22 cellular contexts compared by ENCODE assay signal in the genomic region with DNA sequence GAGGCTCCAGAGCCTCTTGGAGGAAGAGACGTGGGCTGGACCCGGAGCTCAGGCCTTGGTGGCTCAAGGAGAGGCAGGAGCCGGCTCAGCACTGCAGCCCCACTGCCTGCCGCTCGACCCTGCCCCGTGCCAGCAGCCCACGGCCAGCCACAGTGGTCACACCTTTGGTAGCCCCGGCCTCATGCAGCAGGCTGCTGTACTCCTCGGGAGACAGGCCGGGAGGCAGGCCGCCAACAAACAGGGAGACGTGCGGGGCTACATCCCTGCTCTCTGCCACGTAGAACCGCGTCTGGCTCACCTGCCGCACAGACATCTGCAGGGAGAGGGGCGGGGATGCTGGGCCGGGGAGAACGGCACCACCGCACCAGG. TPM values are rescaled to one million over a fixed set of nuclear protein-coding genes. Genes with fewer than 3 reads are reported as not detected.
"Had no signal": no experiment of that assay in that cellular context is flagged by ENCODE, and none has a peak within 500 bp of the region (broad histone marks: within the 10 kb centered on the region; RNA-seq: fewer than 3 reads in every experiment).

No MANE protein-coding gene starts in this region.

- H3K4me3 ChIP-seq: lower lobe of right lung, pancreas, right atrium auricular region, smooth muscle cell, stomach, thyroid gland, vagina had no signal

- H3K9me3 Mint-ChIP-seq: effector memory CD8-positive, alpha-beta T cell; naive thymus-derived CD8-positive, alpha-beta T cell; nephron progenitor cell; stimulated activated effector memory CD8-positive, alpha-beta T cell treated with anti-CD3 and anti-CD28 coated beads, Interleukin-12 subunit alpha, Interleukin-12 subunit beta, amount 100 ng/mL, for 72 hours had no signal

- H3K4me2 ChIP-seq: smooth muscle cell had no signal

- DNase-seq: cortex of kidney; effector memory CD8-positive, alpha-beta T cell; head of caudate nucleus; hippocampal formation; islet precursor cell; lower lobe of right lung; nephron progenitor cell; occipital lobe; stimulated activated CD4-positive, alpha-beta T cell treated with anti-CD3 and anti-CD28 coated beads, Interleukin-2, amount 100 ng/mL, for 24 hours; stimulated activated CD4-positive, alpha-beta T cell treated with anti-CD3 and anti-CD28 coated beads, Interleukin-4, amount 100 ng/mL, for 24 hours; stimulated activated naive CD4-positive, alpha-beta T cell treated with Interleukin-2 at 50 U/mL for 16 hours; stomach; thyroid gland; trophoblast cell had no signal

- ATAC-seq: effector memory CD8-positive, alpha-beta T cell; left ventricle myocardium superior; lower lobe of right lung; naive thymus-derived CD8-positive, alpha-beta T cell; pancreas; sciatic nerve; stimulated activated effector memory CD8-positive, alpha-beta T cell treated with anti-CD3 and anti-CD28 coated beads, Interleukin-12 subunit alpha, Interleukin-12 subunit beta, amount 100 ng/mL, for 72 hours had no signal

- H3K27me3 Mint-ChIP-seq: effector memory CD8-positive, alpha-beta T cell; naive thymus-derived CD8-positive, alpha-beta T cell had no signal

- H3K36me3 Mint-ChIP-seq: naive thymus-derived CD8-positive, alpha-beta T cell had no signal

- H3K9me3 ChIP-seq: lower lobe of right lung, pancreas, right atrium auricular region, stomach, thyroid gland, vagina had no signal

- H3K27me3 ChIP-seq: pancreas, right atrium auricular region, thyroid gland, vagina had no signal

- H3K27ac Mint-ChIP-seq: nephron progenitor cell; stimulated activated effector memory CD8-positive, alpha-beta T cell treated with anti-CD3 and anti-CD28 coated beads, Interleukin-12 subunit alpha, Interleukin-12 subunit beta, amount 100 ng/mL, for 72 hours had no signal

- H3K27ac ChIP-seq: lower lobe of right lung, pancreas, right atrium auricular region, stomach, thyroid gland, vagina had no signal

- H3K4me1 ChIP-seq: pancreas had no signal

- H3K4me3 Mint-ChIP-seq: effector memory CD8-positive, alpha-beta T cell; naive thymus-derived CD8-positive, alpha-beta T cell; nephron progenitor cell; stimulated activated effector memory CD8-positive, alpha-beta T cell treated with anti-CD3 and anti-CD28 coated beads, Interleukin-12 subunit alpha, Interleukin-12 subunit beta, amount 100 ng/mL, for 72 hours had no signal

RNA-seq across cellular contexts. Expression of gene SLC26A1, which starts 27.5 kb away (rescaled TPM):
- total RNA-seq: left ventricle myocardium superior, right atrium auricular region had no signal
